In the genomic region with DNA sequence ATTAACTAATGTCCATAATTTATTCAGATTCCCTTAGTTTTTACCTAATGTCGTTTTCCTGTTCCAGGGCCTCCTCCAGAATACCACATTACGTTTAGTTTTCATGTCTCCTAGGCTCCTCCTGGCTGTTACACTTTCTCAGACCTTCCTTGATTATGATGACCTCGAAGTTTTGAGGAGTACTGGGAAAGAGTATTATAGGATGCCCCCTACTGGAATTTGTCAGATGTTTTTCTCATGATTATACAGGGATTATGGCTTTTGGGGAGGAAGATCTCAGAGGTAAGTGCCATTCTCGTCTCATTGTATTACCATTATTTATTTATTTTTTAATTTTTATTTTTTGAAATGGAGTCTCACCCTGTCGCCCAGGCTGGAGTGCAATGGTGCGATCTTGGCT, we compare ENCODE assay signal across 9 cellular contexts. TPM values are rescaled to one million over a fixed set of nuclear protein-coding genes. Genes with fewer than 3 reads are reported as not detected.
DNase-seq lines count a peak whose midpoint lies in the region; ATAC-seq and TF ChIP-seq lines count a peak whose summit lies in the region.
"Had no signal": no experiment of that assay in that cellular context is flagged by ENCODE, and none has a peak within 500 bp of the region (broad histone marks: within the 10 kb centered on the region; RNA-seq: fewer than 3 reads in every experiment).

No MANE protein-coding gene starts in this region.

- ATAC-seq in foreskin keratinocyte (peak; percentile 41), GM21526 (IDR thresholded peaks at IDR 0.05; ENCODE audit: low FRiP score, unreplicated experiment) (no peak)

- no peaks in the 10 kb centered on the region for H4K20me1 ChIP-seq in smooth muscle cell (ENCODE audit: low read depth)

- no peak overlapping the region for H3K9ac ChIP-seq in smooth muscle cell (ENCODE audit: low read depth)

- H3K4me1 ChIP-seq in foreskin keratinocyte (no peaks in the 10 kb centered on the region), smooth muscle cell (ENCODE audit: low read depth) (no peaks in the 10 kb centered on the region)

- TF ChIP-seq CTCF in foreskin keratinocyte (conservative IDR thresholded peaks at IDR 0.05): peak; percentile 74
- peak; percentile 14 for TF ChIP-seq CTCF in smooth muscle cell (IDR thresholded peaks at IDR 0.05; ENCODE audit: borderline replicate concordance, insufficient read depth, poor library complexity, severe bottlenecking)

- no peaks in the 10 kb centered on the region for H3F3A ChIP-seq in smooth muscle cell (ENCODE audit: low read depth)

- no peak overlapping the region for H3K4me2 ChIP-seq in smooth muscle cell

- no peak overlapping the region for H3K4me3 ChIP-seq in smooth muscle cell

- H3K9me3 ChIP-seq in smooth muscle cell (replicated peaks; ENCODE audit: low read depth): no peaks in the 10 kb centered on the region

- H2AFZ ChIP-seq in smooth muscle cell (ENCODE audit: low read depth): no peak overlapping the region

- no peaks in the 10 kb centered on the region for H3K36me3 ChIP-seq in smooth muscle cell (ENCODE audit: low read depth)

- H3K27ac ChIP-seq in foreskin keratinocyte: no peak overlapping the region
- H3K27ac ChIP-seq in smooth muscle cell (ENCODE audit: low read depth): no peak overlapping the region

- no peaks in the 10 kb centered on the region for H3K27me3 ChIP-seq in foreskin keratinocyte
- no peaks in the 10 kb centered on the region for H3K27me3 ChIP-seq in smooth muscle cell (ENCODE audit: low read depth)

- 62% methylated on average over 6 of the region's 6 CpGs for WGBS in smooth muscle cell (ENCODE audit: low lambda C conversion rate)

- no peaks in the 10 kb centered on the region for H3K79me2 ChIP-seq in smooth muscle cell (ENCODE audit: low read depth)

- DNase-seq in AG08395 (ENCODE audit: low spot score) (peak; percentile 51), HCEC 1CT (peak; percentile 53), RPMI8226 (peak; percentile 32), foreskin keratinocyte (peak; percentile 16 to 47), smooth muscle cell (lab: John Stamatoyannopoulos, UW; ENCODE audit: unreplicated experiment) (no peak), ureter (ENCODE audit: low spot score) (no peak)
- DNase-seq in stimulated activated naive CD4-positive, alpha-beta T cell treated with Interleukin-2 at 50 U/mL for 16 hours (lab: John Stamatoyannopoulos, UW): no peak
- DNase-seq: activated naive CD8-positive, alpha-beta T cell treated with anti-CD3 and anti-CD28 coated beads, Interleukin-2, amount 10 ng/mL, durations not matched to agents 7 days and 5 days had no signal

RNA-seq across cellular contexts. Expression of gene C1S, which starts 17.7 kb away (rescaled TPM):
- total RNA-seq in foreskin keratinocyte: 1.3 and 1.9 TPM in 2 replicates
- 0.97 and 1.0 TPM in 2 replicates for polyA plus RNA-seq in foreskin keratinocyte
- total RNA-seq in smooth muscle cell: 38.5 and 65.7 TPM in 2 replicates
- 61.1 and 69.2 TPM in 2 replicates for polyA plus RNA-seq in smooth muscle cell
- 293 TPM for total RNA-seq in ureter

RNA-seq across cellular contexts. Expression of gene LPCAT3, which starts 24.6 kb away (rescaled TPM):
- 24.0 and 25.4 TPM in 2 replicates for total RNA-seq in foreskin keratinocyte
- 23.9 and 26.6 TPM in 2 replicates for polyA plus RNA-seq in foreskin keratinocyte
- total RNA-seq in smooth muscle cell: 16.9 and 28.3 TPM in 2 replicates
- 34.3 and 35.9 TPM in 2 replicates for polyA plus RNA-seq in smooth muscle cell
- 95.9 TPM for total RNA-seq in ureter

RNA-seq across cellular contexts. Expression of gene C1R, which starts 49.4 kb away (rescaled TPM):
- total RNA-seq in foreskin keratinocyte: 6.1 and 7.8 TPM in 2 replicates
- polyA plus RNA-seq in foreskin keratinocyte: 7.0 and 8.9 TPM in 2 replicates
- 51.2 and 58.9 TPM in 2 replicates for total RNA-seq in smooth muscle cell
- polyA plus RNA-seq in smooth muscle cell: 78.7 and 83.8 TPM in 2 replicates
- 455 TPM for total RNA-seq in ureter

Comparison
In these comparisons a context has a peak if more than half of its experiments do, and no peak if none do; other contexts are left out.
1. DNase-seq: peak in AG08395 (single experiment), HCEC 1CT (single experiment), RPMI8226 (single experiment) and foreskin keratinocyte (2 of 2); none in smooth muscle cell (single experiment), stimulated activated naive CD4-positive, alpha-beta T cell treated with Interleukin-2 at 50 U/mL for 16 hours (single experiment) and ureter (single experiment).
2. RNA of gene C1S, which starts 17.7 kb away (total RNA-seq): 293 TPM in ureter (single experiment) and 38.5 to 65.7 TPM in smooth muscle cell; 1.3 to 1.9 TPM in foreskin keratinocyte; every median in the first group is over 10 times any median in the second.